25 cellular contexts compared by ENCODE assay signal in the genomic region with DNA sequence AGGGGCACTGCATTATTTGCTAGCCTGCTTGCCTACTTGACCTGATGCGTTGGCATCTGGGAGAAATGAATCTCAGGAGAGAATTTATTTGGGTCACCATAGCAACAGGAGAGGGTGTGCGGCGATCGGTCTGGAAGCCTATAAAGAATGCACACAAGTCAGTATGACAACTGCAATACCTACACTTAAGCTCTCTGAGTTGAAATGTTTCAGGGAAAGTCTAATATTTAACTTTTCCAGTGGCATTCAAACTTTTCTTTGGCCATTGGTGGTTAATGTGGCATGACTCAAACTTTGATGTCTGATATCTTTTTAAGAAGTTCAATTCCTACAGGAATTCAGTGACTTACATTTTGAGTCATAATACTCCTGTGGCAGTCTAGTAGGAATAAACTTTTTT.
"Had no signal": no experiment of that assay in that cellular context is flagged by ENCODE, and none has a peak within 500 bp of the region (broad histone marks: within the 10 kb centered on the region; RNA-seq: fewer than 3 reads in every experiment).

No MANE protein-coding gene starts in this region.

- H3K4me1 Mint-ChIP-seq: activated CD4-positive, alpha-beta memory T cell treated with anti-CD3 and anti-CD28 coated beads, Interleukin-2, amount 10 ng/mL, durations not matched to agents 7 days and 5 days; activated CD4-positive, alpha-beta T cell treated with anti-CD3 and anti-CD28 coated beads, Interleukin-2, amount 10 ng/mL, durations not matched to agents 24 days and 14 days; activated CD8-positive, alpha-beta memory T cell treated with anti-CD3 and anti-CD28 coated beads, Interleukin-2, amount 10 ng/mL, durations not matched to agents 7 days and 5 days; activated naive CD8-positive, alpha-beta T cell treated with anti-CD3 and anti-CD28 coated beads, Interleukin-2, amount 50 U/mL, for 24 hours had no signal

- H3K4me3 Mint-ChIP-seq: activated CD4-positive, alpha-beta memory T cell treated with anti-CD3 and anti-CD28 coated beads, Interleukin-2, amount 10 ng/mL, durations not matched to agents 7 days and 5 days; activated CD4-positive, alpha-beta T cell treated with anti-CD3 and anti-CD28 coated beads, Interleukin-2, amount 10 ng/mL, durations not matched to agents 24 days and 14 days; activated CD8-positive, alpha-beta memory T cell treated with anti-CD3 and anti-CD28 coated beads, Interleukin-2, amount 10 ng/mL, durations not matched to agents 7 days and 5 days; activated naive CD8-positive, alpha-beta T cell treated with anti-CD3 and anti-CD28 coated beads, Interleukin-2, amount 50 U/mL, for 24 hours; brain had no signal

- H3K4me1 ChIP-seq: upper lobe of left lung had no signal

- DNase-seq: activated CD4-positive, alpha-beta memory T cell treated with anti-CD3 and anti-CD28 coated beads, Interleukin-2, amount 10 ng/mL, durations not matched to agents 7 days and 5 days; activated CD4-positive, alpha-beta T cell treated with anti-CD3 and anti-CD28 coated beads, Interleukin-2, amount 10 ng/mL, durations not matched to agents 24 days and 14 days; activated CD8-positive, alpha-beta memory T cell treated with anti-CD3 and anti-CD28 coated beads, Interleukin-2, amount 10 ng/mL, durations not matched to agents 7 days and 5 days; activated effector memory CD4-positive, alpha-beta T cell treated with anti-CD3 and anti-CD28 coated beads, Interleukin-2, amount 50 U/mL, for 16 hours; activated naive CD4-positive, alpha-beta T cell treated with anti-CD3 and anti-CD28 coated beads, Interleukin-2, amount 50 U/mL, for 16 hours; activated naive CD8-positive, alpha-beta T cell treated with anti-CD3 and anti-CD28 coated beads, Interleukin-2, amount 50 U/mL, for 24 hours; activated T-cell treated with anti-CD3 and anti-CD28 coated beads for 4 hours; dermis blood vessel endothelial cell; effector memory CD4-positive, alpha-beta T cell; foreskin melanocyte; glutamatergic neuron; hippocampal formation; left cardiac atrium; mesendoderm; mucosa of descending colon; stimulated activated CD4-positive, alpha-beta T cell treated with anti-CD3 and anti-CD28 coated beads, Interleukin-12 subunit alpha, Interleukin-12 subunit beta, amount 100 ng/mL, for 4 hours; stimulated activated CD4-positive, alpha-beta T cell treated with anti-CD3 and anti-CD28 coated beads, Interleukin-4, amount 100 ng/mL, for 4 hours; stimulated activated naive CD8-positive, alpha-beta T cell treated with anti-CD3 and anti-CD28 coated beads, Interleukin-15, Interleukin-2, amounts not matched to agents 100 U/mL and 50 U/mL, for 24 hours; T-helper 2 cell; upper lobe of left lung had no signal

- H3K4me3 ChIP-seq: mucosa of descending colon, upper lobe of left lung had no signal

- H3K27ac Mint-ChIP-seq: activated CD4-positive, alpha-beta memory T cell treated with anti-CD3 and anti-CD28 coated beads, Interleukin-2, amount 10 ng/mL, durations not matched to agents 7 days and 5 days; activated CD4-positive, alpha-beta T cell treated with anti-CD3 and anti-CD28 coated beads, Interleukin-2, amount 10 ng/mL, durations not matched to agents 24 days and 14 days; activated CD8-positive, alpha-beta memory T cell treated with anti-CD3 and anti-CD28 coated beads, Interleukin-2, amount 10 ng/mL, durations not matched to agents 7 days and 5 days; activated naive CD8-positive, alpha-beta T cell treated with anti-CD3 and anti-CD28 coated beads, Interleukin-2, amount 50 U/mL, for 24 hours; progenitor cell of endocrine pancreas had no signal

- H3K27me3 ChIP-seq: upper lobe of left lung had no signal

- H3K27me3 Mint-ChIP-seq: activated CD4-positive, alpha-beta memory T cell treated with anti-CD3 and anti-CD28 coated beads, Interleukin-2, amount 10 ng/mL, durations not matched to agents 7 days and 5 days; progenitor cell of endocrine pancreas had no signal

- ATAC-seq: activated CD4-positive, CD25-positive, alpha-beta regulatory T cell treated with anti-CD3 and anti-CD28 coated beads, Interleukin-2, amount 50 U/mL, for 24 hours; activated CD8-positive, alpha-beta memory T cell treated with anti-CD3 and anti-CD28 coated beads, Interleukin-2, amount 10 ng/mL, durations not matched to agents 7 days and 5 days; activated naive CD8-positive, alpha-beta T cell treated with anti-CD3 and anti-CD28 coated beads, Interleukin-2, amount 50 U/mL, for 24 hours; esophagus mucosa; left cardiac atrium; mucosa of descending colon; stimulated activated naive CD8-positive, alpha-beta T cell treated with anti-CD3 and anti-CD28 coated beads, Interleukin-15, Interleukin-2, amounts not matched to agents 100 U/mL and 50 U/mL, for 24 hours had no signal

- H3K9me3 ChIP-seq: mucosa of descending colon, upper lobe of left lung had no signal

- H3K36me3 Mint-ChIP-seq: activated CD8-positive, alpha-beta memory T cell treated with anti-CD3 and anti-CD28 coated beads, Interleukin-2, amount 10 ng/mL, durations not matched to agents 7 days and 5 days; brain had no signal

- H3K9me3 Mint-ChIP-seq: activated CD4-positive, alpha-beta T cell treated with anti-CD3 and anti-CD28 coated beads, Interleukin-2, amount 10 ng/mL, durations not matched to agents 24 days and 14 days had no signal

- H3K27ac ChIP-seq: upper lobe of left lung, VCaP had no signal
